In the genomic region with DNA sequence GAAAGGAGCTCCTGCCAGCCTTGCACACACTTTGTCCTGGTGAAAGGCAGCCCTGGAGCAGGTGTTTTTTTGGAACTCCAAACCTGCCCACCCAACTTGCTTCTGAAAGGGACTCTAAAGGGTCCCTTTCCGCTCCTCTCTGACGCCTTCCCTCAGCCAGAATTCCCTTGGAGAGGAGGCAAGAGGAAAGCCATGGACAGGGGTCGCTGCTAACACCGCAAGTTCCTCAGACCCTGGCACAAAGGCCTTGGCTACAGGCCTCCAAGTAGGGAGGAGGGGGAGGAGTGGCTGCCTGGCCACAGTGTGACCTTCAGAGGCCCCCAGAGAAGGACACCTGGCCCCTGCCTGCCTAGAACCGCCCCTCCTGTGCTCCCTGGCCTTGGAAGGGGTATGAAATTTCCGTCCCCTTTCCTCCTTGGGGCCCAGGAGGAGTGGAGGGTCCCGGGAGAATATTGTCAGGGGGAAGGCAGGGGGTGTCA, we compare ENCODE assay signal across 8 cellular contexts. TPM values are rescaled to one million over a fixed set of nuclear protein-coding genes. Genes with fewer than 3 reads are reported as not detected.
A peak's percentile ranks its signal among the peaks of the same experiment; 100 is the strongest.
DNase-seq lines count a peak whose midpoint lies in the region; ATAC-seq, FAIRE-seq and TF ChIP-seq lines count a peak whose summit lies in the region.

No MANE protein-coding gene starts in this region.

- H3K36me3 Mint-ChIP-seq in stimulated activated naive CD8-positive, alpha-beta T cell treated with anti-CD3 and anti-CD28 coated beads, Interleukin-15, Interleukin-2, amounts not matched to agents 100 ng/mL and 50 ng/mL, for 24 hours (ENCODE audit: low read depth) = peaks cover 23% of the 10 kb centered on the region

- H3K27ac Mint-ChIP-seq in stimulated activated naive CD8-positive, alpha-beta T cell treated with anti-CD3 and anti-CD28 coated beads, Interleukin-15, Interleukin-2, amounts not matched to agents 100 ng/mL and 50 ng/mL, for 24 hours = peak overlapping the region; percentile 95

- no peak for ATAC-seq in GM21526 (IDR thresholded peaks at IDR 0.05; ENCODE audit: low FRiP score, unreplicated experiment)

- H3K4me1 ChIP-seq in BLaER1 treated with 17β-estradiol and CSF1 and Interleukin-3, amounts not matched to agents 10 nM and 100 nM = peaks cover 46 to 61% (median 55%) of the 10 kb centered on the region in 10 experiments
- peaks cover 33% of the 10 kb centered on the region for H3K4me1 ChIP-seq in keratinocyte (ENCODE audit: control insufficient read depth, extremely low read depth, insufficient read depth, low read length)

- peak; percentile 15 for TF ChIP-seq CTCF in astrocyte of the spinal cord (IDR thresholded peaks at IDR 0.05; ENCODE audit: low read depth, low read length)
- TF ChIP-seq CTCF in keratinocyte (optimal IDR thresholded peaks at IDR 0.05 in 1 of 3, IDR thresholded peaks at IDR 0.05 in 1 of 3, conservative IDR thresholded peaks at IDR 0.05 in 1 of 3; ENCODE audit: extremely low read depth in 1 of 3, insufficient read depth in 2 of 3, low read length in 3 of 3) = no peak

- H3K27me3 ChIP-seq in BLaER1 treated with 17β-estradiol and CSF1 and Interleukin-3, amounts not matched to agents 10 nM and 100 nM = no peaks in the 10 kb centered on the region
- H3K27me3 ChIP-seq in keratinocyte (ENCODE audit: control insufficient read depth, extremely low read depth, insufficient read depth, low read length) = no peaks in the 10 kb centered on the region

- dilution Hi-C loops in keratinocyte (cut with MboI; ENCODE audit: extremely low pct_ligation_motif_present, low sequenced_read_pairs) = no loop called here

- H3K9me3 Mint-ChIP-seq in stimulated activated naive CD8-positive, alpha-beta T cell treated with anti-CD3 and anti-CD28 coated beads, Interleukin-15, Interleukin-2, amounts not matched to agents 100 ng/mL and 50 ng/mL, for 24 hours = no peaks in the 10 kb centered on the region

- H2AFZ ChIP-seq in keratinocyte (ENCODE audit: control insufficient read depth, low read length) = no peak overlapping the region

- in situ Hi-C loops in KBM-7 (cut with MboI; ENCODE audit: low pct_unique_long_range_greater_than_20kb, low sequenced_read_pairs) = no loop called here
- in situ Hi-C loops in astrocyte of the spinal cord (cut with HindIII; ENCODE audit: low sequenced_read_pairs) = no loop called here

- H3K36me3 ChIP-seq in BLaER1 treated with 17β-estradiol and CSF1 and Interleukin-3, amounts not matched to agents 10 nM and 100 nM = peaks cover 13 to 51% (median 34%) of the 10 kb centered on the region in 11 experiments
- peaks cover 12 to 56% of the 10 kb centered on the region in 2 experiments for H3K36me3 ChIP-seq in keratinocyte (ENCODE audit: control insufficient read depth in 2 of 2, extremely low read depth in 1 of 2, insufficient read depth in 2 of 2, low read length in 2 of 2)

- H3K9ac ChIP-seq in BLaER1 treated with 17β-estradiol and CSF1 and Interleukin-3, amounts not matched to agents 10 nM and 100 nM = peak overlapping the region; percentile 93 to 100 (median 96)
- H3K9ac ChIP-seq in keratinocyte (ENCODE audit: control insufficient read depth, extremely low read depth, insufficient read depth, low read length) = peak overlapping the region; percentile 96

- no peaks in the 10 kb centered on the region for H3K9me3 ChIP-seq in BLaER1 treated with 17β-estradiol and CSF1 and Interleukin-3, amounts not matched to agents 10 nM and 100 nM (replicated peaks in 1 of 11)
- no peaks in the 10 kb centered on the region for H3K9me3 ChIP-seq in keratinocyte (ENCODE audit: control insufficient read depth, low read depth, low read length)

- H4K20me1 ChIP-seq in BLaER1 treated with 17β-estradiol and CSF1 and Interleukin-3, amounts not matched to agents 10 nM and 100 nM = peaks cover 58 to 76% (median 70%) of the 10 kb centered on the region in 11 experiments
- peaks cover 51% of the 10 kb centered on the region for H4K20me1 ChIP-seq in keratinocyte (ENCODE audit: control insufficient read depth, extremely low read depth, insufficient read depth, low read length)

- peaks cover 7% of the 10 kb centered on the region for H3K27me3 Mint-ChIP-seq in stimulated activated naive CD8-positive, alpha-beta T cell treated with anti-CD3 and anti-CD28 coated beads, Interleukin-15, Interleukin-2, amounts not matched to agents 100 ng/mL and 50 ng/mL, for 24 hours

- H3K9me1 ChIP-seq in keratinocyte (ENCODE audit: control insufficient read depth, extremely low read depth, insufficient read depth, low read length) = peaks cover 7% of the 10 kb centered on the region

- H3K4me3 ChIP-seq in BLaER1 treated with 17β-estradiol and CSF1 and Interleukin-3, amounts not matched to agents 10 nM and 100 nM = peak overlapping the region; percentile 89 to 100 (median 98)
- H3K4me3 ChIP-seq in astrocyte of the spinal cord (ENCODE audit: low read depth, low read length) = peak overlapping the region; percentile 73
- peak overlapping the region; percentile 80 to 98 (median 88) for H3K4me3 ChIP-seq in keratinocyte (ENCODE audit: control insufficient read depth in 2 of 3, extremely low read depth in 1 of 3, insufficient read depth in 2 of 3, low read depth in 1 of 3, low read length in 3 of 3)

- FAIRE-seq in keratinocyte (lab: Jason Lieb, UNC) = no peak
- FAIRE-seq in frontal cortex (lab: Jason Lieb, UNC) = no peak

- peak; percentile 45 for DNase-seq in KBM-7
- DNase-seq in astrocyte of the spinal cord (ENCODE audit: low read depth, low spot score) = peak; percentile 25
- no peak for DNase-seq in keratinocyte (ENCODE audit: low read depth, low spot score)
- DNase-seq in 8988T = no peak
- DNase-seq in frontal cortex (ENCODE audit: low spot score in 2 of 2) = no peak

- peaks cover 76% of the 10 kb centered on the region for H3K79me2 ChIP-seq in keratinocyte (ENCODE audit: control insufficient read depth, insufficient read depth, low read length)

- peak overlapping the region; percentile 91 for H3K4me3 Mint-ChIP-seq in stimulated activated naive CD8-positive, alpha-beta T cell treated with anti-CD3 and anti-CD28 coated beads, Interleukin-15, Interleukin-2, amounts not matched to agents 100 ng/mL and 50 ng/mL, for 24 hours

- peak overlapping the region; percentile 75 to 99 (median 96) for H3K27ac ChIP-seq in BLaER1 treated with 17β-estradiol and CSF1 and Interleukin-3, amounts not matched to agents 10 nM and 100 nM
- H3K27ac ChIP-seq in keratinocyte (ENCODE audit: control insufficient read depth, insufficient read depth, low read length) = peak overlapping the region; percentile 83

- H3K4me1 Mint-ChIP-seq in stimulated activated naive CD8-positive, alpha-beta T cell treated with anti-CD3 and anti-CD28 coated beads, Interleukin-15, Interleukin-2, amounts not matched to agents 100 ng/mL and 50 ng/mL, for 24 hours (ENCODE audit: low read depth) = peaks cover 50% of the 10 kb centered on the region

- H3K4me2 ChIP-seq in BLaER1 treated with 17β-estradiol and CSF1 and Interleukin-3, amounts not matched to agents 10 nM and 100 nM = peak overlapping the region; percentile 89 to 100 (median 98)
- H3K4me2 ChIP-seq in keratinocyte (ENCODE audit: control insufficient read depth, extremely low read depth, insufficient read depth, low read depth, low read length) = peak overlapping the region; percentile 88

RNA-seq across cellular contexts. Expression of gene VEGFA, which starts 2.6 kb away (rescaled TPM):
- 91.3 to 191 TPM (median 149 TPM) in 3 replicates for polyA plus RNA-seq in keratinocyte
- polyA plus RNA-seq in keratinocyte (2011; ENCODE audit: low read depth) = 77.1 TPM
- polyA plus RNA-seq in keratinocyte (2011; cell fraction: cytosol; rRNA removed) = 40.0 and 40.3 TPM in 2 replicates
- polyA plus RNA-seq in keratinocyte (2011; cell fraction: nucleus; rRNA removed) = 532 and 640 TPM in 2 replicates
- polyA plus RNA-seq in keratinocyte (2012; ENCODE audit: low replicate concordance) = 59.3 and 124 TPM in 2 replicates
- polyA minus RNA-seq in keratinocyte = 142 to 449 TPM (median 209 TPM) in 3 replicates
- polyA minus RNA-seq in keratinocyte (2011; cell fraction: cytosol; rRNA and poly(A)+ RNA removed) = 20.7 TPM
- polyA minus RNA-seq in keratinocyte (2011; cell fraction: nucleus; rRNA and poly(A)+ RNA removed) = 96.5 and 113 TPM in 2 replicates
- total RNA-seq in frontal cortex = 15.5 TPM

Comparison
In these comparisons a context has a peak if more than half of its experiments do, and no peak if none do; other contexts are left out.
1. DNase-seq: peak in KBM-7 (single experiment) and astrocyte of the spinal cord (single experiment); none in keratinocyte (single experiment), 8988T (single experiment) and frontal cortex (0 of 2).
2. Peak in every context shown above with its lines, with median percentiles within 50 percentile points of each other: H3K4me3 ChIP-seq.